In genomic region chr6:149233056-149233715, GRCh38 we compare ENCODE assay signal across 9 cellular contexts.
A peak's percentile ranks its signal among the peaks of the same experiment; 100 is the strongest.
DNase-seq lines count a peak whose midpoint lies in the region; ATAC-seq and TF ChIP-seq lines count a peak whose summit lies in the region.
"Had no signal": no experiment of that assay in that cellular context is flagged by ENCODE, and none has a peak within 500 bp of the region (broad histone marks: within the 10 kb centered on the region; RNA-seq: fewer than 3 reads in every experiment).

No MANE protein-coding gene starts in this region.

- no peak overlapping the region for H4K5ac ChIP-seq in mesendoderm (ENCODE audit: low read length)

- H3K36me3 ChIP-seq in mesendoderm (ENCODE audit: control insufficient read depth, insufficient read depth, low read length) (no peaks in the 10 kb centered on the region), neural progenitor cell (no peaks in the 10 kb centered on the region)

- H3K4me3 Mint-ChIP-seq in activated naive CD8-positive, alpha-beta T cell treated with anti-CD3 and anti-CD28 coated beads for 36 hours = peak overlapping the region; percentile 69
- H3K4me3 Mint-ChIP-seq in neural progenitor cell = no peak overlapping the region

- no peaks in the 10 kb centered on the region for H3K9me3 ChIP-seq in neural progenitor cell (ENCODE audit: low read depth)

- WGBS in mesendoderm (ENCODE audit: extremely low coverage, insufficient coverage, low lambda C conversion rate) = no CpG with 5 or more reads among the region's 7 CpGs

- H2AFZ ChIP-seq in neural progenitor cell (replicated peaks) = no peak overlapping the region

- no peak overlapping the region for H2BK120ac ChIP-seq in mesendoderm (ENCODE audit: low read depth, low read length)

- H3K9me3 Mint-ChIP-seq in activated naive CD8-positive, alpha-beta T cell treated with anti-CD3 and anti-CD28 coated beads for 36 hours = peaks cover 12% of the 10 kb centered on the region
- H3K9me3 Mint-ChIP-seq in neural progenitor cell = peaks cover under 1% of the 10 kb centered on the region
- H3K9me3 Mint-ChIP-seq: naive B cell had no signal

- no peak overlapping the region for H3K4me2 ChIP-seq in mesendoderm (ENCODE audit: low read length)
- H3K4me2 ChIP-seq in neural progenitor cell = no peak overlapping the region

- no peak overlapping the region for H2AK5ac ChIP-seq in mesendoderm (ENCODE audit: low read length)

- H4K20me1 ChIP-seq in neural progenitor cell (ENCODE audit: low read depth) = no peaks in the 10 kb centered on the region

- no peaks in the 10 kb centered on the region for H3K79me2 ChIP-seq in mesendoderm (ENCODE audit: control insufficient read depth, insufficient read depth, low read length)
- no peaks in the 10 kb centered on the region for H3K79me2 ChIP-seq in neural progenitor cell (ENCODE audit: low read depth)

- no peaks in the 10 kb centered on the region for H3K27me3 Mint-ChIP-seq in activated naive CD8-positive, alpha-beta T cell treated with anti-CD3 and anti-CD28 coated beads for 36 hours
- no peaks in the 10 kb centered on the region for H3K27me3 Mint-ChIP-seq in neural progenitor cell (ENCODE audit: insufficient read depth, low read depth)
- H3K27me3 Mint-ChIP-seq: naive B cell had no signal

- no peak for TF ChIP-seq CTCF in RWPE1 (conservative IDR thresholded peaks at IDR 0.05; ENCODE audit: low read depth)
- no peak for TF ChIP-seq CTCF in neural progenitor cell (IDR thresholded peaks at IDR 0.05)

- H3K4me1 ChIP-seq in mesendoderm (ENCODE audit: control insufficient read depth, low read depth, low read length) (peaks cover 13% of the 10 kb centered on the region), neural progenitor cell (peaks cover 9% of the 10 kb centered on the region)

- no peak overlapping the region for H3K23ac ChIP-seq in mesendoderm (ENCODE audit: low read length)

- ATAC-seq in GM21576 (IDR thresholded peaks at IDR 0.05; ENCODE audit: unreplicated experiment) = no peak
- no peak for ATAC-seq in GM19023 (IDR thresholded peaks at IDR 0.05; ENCODE audit: unreplicated experiment)
- no peak for ATAC-seq in HG02884 (IDR thresholded peaks at IDR 0.05; ENCODE audit: unreplicated experiment)

- no peak overlapping the region for H2BK5ac ChIP-seq in mesendoderm (ENCODE audit: low read length)

- H3K4me3 ChIP-seq in mesendoderm (ENCODE audit: low read length) = no peak overlapping the region
- H3K4me3 ChIP-seq in neural progenitor cell = no peak overlapping the region

- H3K79me1 ChIP-seq in mesendoderm (ENCODE audit: low read length) = no peaks in the 10 kb centered on the region

- H3F3A ChIP-seq in neural progenitor cell (ENCODE audit: low read depth) = no peaks in the 10 kb centered on the region

- H2BK15ac ChIP-seq in mesendoderm (replicated peaks; ENCODE audit: low read depth) = no peak overlapping the region

- H3K4ac ChIP-seq in mesendoderm (ENCODE audit: low read depth, low read length) = no peak overlapping the region

- no peak overlapping the region for H4K8ac ChIP-seq in mesendoderm (ENCODE audit: low read depth, low read length)

- H3K18ac ChIP-seq in mesendoderm (ENCODE audit: low read length) = no peak overlapping the region

- POLR2A ChIA-PET in RWPE1 (lab: Yijun Ruan, JAX; ENCODE audit: low non-redundant PET) = no interaction called here

- H3K9ac ChIP-seq in mesendoderm (ENCODE audit: low read length) (no peak overlapping the region), neural progenitor cell (no peak overlapping the region)

- H3K27me3 ChIP-seq in mesendoderm (ENCODE audit: insufficient read depth, low read length, poor library complexity) (no peaks in the 10 kb centered on the region), neural progenitor cell (no peaks in the 10 kb centered on the region)

- peaks cover 20% of the 10 kb centered on the region for H3K36me3 Mint-ChIP-seq in activated naive CD8-positive, alpha-beta T cell treated with anti-CD3 and anti-CD28 coated beads for 36 hours
- H3K36me3 Mint-ChIP-seq in neural progenitor cell = no peaks in the 10 kb centered on the region
- H3K36me3 Mint-ChIP-seq: naive B cell had no signal

- peak overlapping the region; percentile 81 for H3K27ac ChIP-seq in RWPE1
- H3K27ac ChIP-seq in mesendoderm (ENCODE audit: low read depth, low read length) = peak overlapping the region; percentile 46
- no peak overlapping the region for H3K27ac ChIP-seq in neural progenitor cell

- peak; percentile 37 for DNase-seq in ELF-1 (ENCODE audit: low read depth, low spot score)
- peak; percentile 94 for DNase-seq in RWPE1 (ENCODE audit: low spot score)
- DNase-seq in activated naive CD8-positive, alpha-beta T cell treated with anti-CD3 and anti-CD28 coated beads for 36 hours = peak; percentile 40
- DNase-seq in mesendoderm = peak; percentile 91
- DNase-seq in neural progenitor cell (ENCODE audit: low spot score) = no peak
- DNase-seq: naive B cell had no signal

- H3K4me1 Mint-ChIP-seq in activated naive CD8-positive, alpha-beta T cell treated with anti-CD3 and anti-CD28 coated beads for 36 hours = peaks cover 46% of the 10 kb centered on the region
- H3K4me1 Mint-ChIP-seq in neural progenitor cell = peaks cover 58% of the 10 kb centered on the region

- H3K56ac ChIP-seq in mesendoderm (ENCODE audit: low read length) = no peak overlapping the region

- CTCF ChIA-PET in RWPE1 (lab: Yijun Ruan, JAX) = no interaction called here

- H3K27ac Mint-ChIP-seq in activated naive CD8-positive, alpha-beta T cell treated with anti-CD3 and anti-CD28 coated beads for 36 hours = peak overlapping the region; percentile 97
- H3K27ac Mint-ChIP-seq in neural progenitor cell = no peak overlapping the region
